8 cellular contexts compared by ENCODE assay signal in genomic region chr10:68598978-68599753, GRCh38. TPM values are rescaled to one million over a fixed set of nuclear protein-coding genes. Genes with fewer than 3 reads are reported as not detected.
DNase-seq lines count a peak whose midpoint lies in the region; ATAC-seq and TF ChIP-seq lines count a peak whose summit lies in the region.

No MANE protein-coding gene starts in this region.

- H4K20me1 ChIP-seq in mammary epithelial cell (ENCODE audit: insufficient read depth, low read length) = no peaks in the 10 kb centered on the region

- no peaks in the 10 kb centered on the region for H3K9me3 Mint-ChIP-seq in Calu3 (ENCODE audit: low read depth, unreplicated experiment)

- H3K9me3 ChIP-seq in mammary epithelial cell (replicated peaks; ENCODE audit: insufficient read depth, low read length) = no peaks in the 10 kb centered on the region
- no peaks in the 10 kb centered on the region for H3K9me3 ChIP-seq in subcutaneous abdominal adipose tissue (ENCODE audit: control insufficient read depth in 5 of 5, low read length in 5 of 5)

- BruUV-seq in Calu3 (replicated peaks; lab: Mats Ljungman, UMichigan) (no TSS peak), mammary epithelial cell (replicated peaks; lab: Mats Ljungman, UMichigan) (no TSS peak)

- H3K36me3 ChIP-seq in mammary epithelial cell (ENCODE audit: insufficient read depth, low read length) = no peaks in the 10 kb centered on the region
- no peaks in the 10 kb centered on the region for H3K36me3 ChIP-seq in subcutaneous abdominal adipose tissue (ENCODE audit: control insufficient read depth in 5 of 5, insufficient read depth in 5 of 5, low read length in 5 of 5)

- H3K4me1 ChIP-seq in mammary epithelial cell (ENCODE audit: insufficient read depth, low read length) (peaks cover 21% of the 10 kb centered on the region), subcutaneous abdominal adipose tissue (ENCODE audit: control insufficient read depth in 5 of 5, insufficient read depth in 5 of 5, low read length in 5 of 5) (peaks cover 6 to 37% (median 27%) of the 10 kb centered on the region in 5 donors)

- in situ Hi-C loops in mammary epithelial cell (cut with MboI; ENCODE audit: low sequenced_read_pairs in 2 of 2) = no loop called here

- POLR2A ChIA-PET in GM10248 (lab: Yijun Ruan, JAX) = no interaction called here

- DNase-seq in Calu3 (peak; percentile 32), MV-4-11 (lab: John Stamatoyannopoulos, UW) (peak; percentile 61), mammary epithelial cell (peak; percentile 41), left colon (peak; percentile 29 to 40), NCI-H1048 (lab: John Stamatoyannopoulos, UW) (no peak), GM10248 (ENCODE audit: extremely low spot score) (no peak)

- H3K4me3 Mint-ChIP-seq in Calu3 (ENCODE audit: low read depth, unreplicated experiment) = peak overlapping the region; percentile 86

- H3K27ac Mint-ChIP-seq in Calu3 (ENCODE audit: unreplicated experiment) = no peak overlapping the region

- no peaks in the 10 kb centered on the region for H3K79me2 ChIP-seq in mammary epithelial cell (ENCODE audit: insufficient read depth, low read length)

- WGBS in mammary epithelial cell (ENCODE audit: low coverage, missing lambda C conversion rate) = 22% methylated on average over 17 of the region's 23 CpGs

- CTCF ChIA-PET in Calu3 (lab: Charles Lee) = no interaction called here
- CTCF ChIA-PET in mammary epithelial cell (lab: Charles Lee; ENCODE audit: low non-redundant PET) = no interaction called here
- CTCF ChIA-PET in GM10248 (lab: Yijun Ruan, JAX) = interaction anchor here (2.1 kb wide), 1 partner anchor 49 kb away, joined by 9 read pairs; no protein-coding TSS in a partner anchor

- peaks cover 30% of the 10 kb centered on the region for H3K4me1 Mint-ChIP-seq in Calu3 (ENCODE audit: low read depth, unreplicated experiment)

- dilution Hi-C loops in mammary epithelial cell (cut with HindIII; ENCODE audit: low sequenced_read_pairs) = no loop called here

- H3K4me3 ChIP-seq in mammary epithelial cell (replicated peaks in 1 of 3; ENCODE audit: insufficient read depth in 1 of 3, low read depth in 2 of 3, low read length in 3 of 3) (peak overlapping the region in 1 of 3 experiments; percentile 9), subcutaneous abdominal adipose tissue (ENCODE audit: low read depth in 1 of 5, low read length in 5 of 5) (peak overlapping the region; percentile 35 to 85 (median 73))

- H3K9ac ChIP-seq in mammary epithelial cell (ENCODE audit: insufficient read depth, low read length) (no peak overlapping the region), subcutaneous abdominal adipose tissue (ENCODE audit: low read length in 5 of 5) (peak overlapping the region in 3 of 5 donors; percentile 3 to 63 (median 35))

- H3K36me3 Mint-ChIP-seq in Calu3 (ENCODE audit: insufficient read depth, unreplicated experiment) = peaks cover 14% of the 10 kb centered on the region

- TF ChIP-seq CTCF in Calu3 (IDR thresholded peaks at IDR 0.05; ENCODE audit: unreplicated experiment) (no peak), mammary epithelial cell (conservative IDR thresholded peaks at IDR 0.05 in 1 of 2, IDR thresholded peaks at IDR 0.05 in 1 of 2; ENCODE audit: extremely low read depth in 1 of 2, insufficient read depth in 1 of 2, low read depth in 1 of 2, low read length in 2 of 2) (no peak), GM10248 (IDR thresholded peaks at IDR 0.05; ENCODE audit: control extremely low read depth, extremely low read depth, low read depth, missing control alignments) (no peak)

- H2AFZ ChIP-seq in mammary epithelial cell (ENCODE audit: low read depth, low read length) = peak overlapping the region; percentile 95

- ATAC-seq in left colon = peak; percentile 56
- no peak for ATAC-seq in GM18520 (IDR thresholded peaks at IDR 0.05; ENCODE audit: unreplicated experiment)

- H3K27me3 ChIP-seq in mammary epithelial cell (ENCODE audit: insufficient read depth, low read length) (no peaks in the 10 kb centered on the region), subcutaneous abdominal adipose tissue (ENCODE audit: control insufficient read depth in 5 of 5, insufficient read depth in 4 of 5, low read length in 5 of 5) (no peaks in the 10 kb centered on the region)

- H3K27ac ChIP-seq in mammary epithelial cell (ENCODE audit: insufficient read depth, low read depth, low read length) (no peak overlapping the region), subcutaneous abdominal adipose tissue (ENCODE audit: low read depth, low read length) (peak overlapping the region; percentile 82)

- no peaks in the 10 kb centered on the region for H3K27me3 Mint-ChIP-seq in Calu3 (ENCODE audit: unreplicated experiment)

- H3K4me2 ChIP-seq in mammary epithelial cell (ENCODE audit: insufficient read depth, low read depth, low read length) = peak overlapping the region; percentile 88

- intact Hi-C loops in Calu3 (cut with micrococcal nuclease; ENCODE audit: unreplicated experiment) (no loop called here), mammary epithelial cell (cut with micrococcal nuclease) (no loop called here), left colon (cut with DNase I, micrococcal nuclease) (no loop called here)

RNA-seq across cellular contexts. Expression of gene TET1, which starts 39.0 kb away (rescaled TPM):
- total RNA-seq in Calu3 (2022) = 1.2 TPM in 2 replicates
- total RNA-seq in mammary epithelial cell = 1 to 10 TPM in 1 of 2 donors, under 1 TPM in 1; 0.75 to 1.8 TPM
- 0.37 TPM for polyA plus RNA-seq in mammary epithelial cell
- 2.2 TPM for polyA minus RNA-seq in mammary epithelial cell
- total RNA-seq in left colon = 1 to 10 TPM in 1 of 2 donors, under 1 TPM in 1; 0.64 to 1.3 TPM

Comparison
In these comparisons a context has a peak if more than half of its experiments do, and no peak if none do; other contexts are left out.
1. DNase-seq: peak in Calu3 (single experiment), MV-4-11 (single experiment), mammary epithelial cell (single experiment) and left colon (2 of 2); none in NCI-H1048 (single experiment) and GM10248 (single experiment).